8 cellular contexts compared by ENCODE assay signal in the genomic region with DNA sequence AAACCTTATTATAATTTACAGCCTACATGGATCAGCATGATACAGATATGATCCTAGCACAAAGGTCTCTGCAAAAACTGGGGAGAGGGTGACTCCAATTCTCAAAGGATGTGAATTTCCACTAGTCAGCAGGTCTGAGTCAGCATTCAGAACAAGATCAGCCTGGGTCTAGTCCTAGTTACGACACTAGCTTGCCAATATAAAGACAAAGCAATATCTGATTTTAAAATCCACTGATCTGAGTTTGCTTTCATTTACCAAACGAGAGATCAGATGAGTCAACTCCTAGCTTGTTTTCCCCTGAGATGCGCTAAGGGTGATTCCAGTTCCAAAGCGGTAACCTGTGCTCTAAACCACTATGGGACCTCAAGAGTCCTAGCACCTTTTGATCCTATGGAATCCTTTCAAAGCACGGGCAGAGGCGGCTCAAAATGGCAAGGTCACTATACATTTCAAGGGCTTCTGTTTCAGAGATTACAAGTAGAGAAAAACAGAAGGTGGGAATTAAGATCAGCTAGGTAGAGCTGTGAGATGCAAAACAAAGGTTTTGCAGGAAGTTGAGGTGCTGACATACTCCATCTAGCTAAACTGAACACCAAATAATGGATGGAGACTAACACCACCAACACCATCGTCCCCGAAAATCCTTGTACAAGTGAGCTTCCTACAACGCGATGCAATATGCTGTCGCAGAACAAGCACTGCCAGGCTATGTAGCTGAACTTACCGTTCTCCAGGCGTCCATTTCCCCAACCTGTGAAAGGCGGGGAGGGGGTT. TPM values are rescaled to one million over a fixed set of nuclear protein-coding genes. Genes with fewer than 3 reads are reported as not detected.
DNase-seq lines count a peak whose midpoint lies in the region; ATAC-seq and TF ChIP-seq lines count a peak whose summit lies in the region.

No MANE protein-coding gene starts in this region.

- no peak for TF ChIP-seq CTCF in H9 (conservative IDR thresholded peaks at IDR 0.05)
- no peak for TF ChIP-seq CTCF in coronary artery (IDR thresholded peaks at IDR 0.05)
- no peak for TF ChIP-seq CTCF in mucosa of descending colon (IDR thresholded peaks at IDR 0.05)

- H3K36me3 ChIP-seq in NT2/D1 (ENCODE audit: insufficient read depth, insufficient read length, low read length) (peaks cover 28% of the 10 kb centered on the region), mucosa of descending colon (ENCODE audit: low read depth) (no peaks in the 10 kb centered on the region)

- no peaks in the 10 kb centered on the region for H4K20me1 ChIP-seq in H9 (ENCODE audit: control insufficient read depth, insufficient read depth, insufficient read length)

- no peak overlapping the region for H4K8ac ChIP-seq in H9 (replicated peaks; ENCODE audit: insufficient read length, low read depth, low read length)

- no peak overlapping the region for H3K18ac ChIP-seq in H9 (ENCODE audit: insufficient read length, low read depth, low read length)

- no peak overlapping the region for H2AK5ac ChIP-seq in H9 (ENCODE audit: insufficient read length, low read length)

- no peaks in the 10 kb centered on the region; the same call in 1 of the 2 replicates for H3K79me2 ChIP-seq in H9 (ENCODE audit: insufficient read depth, low read length)

- DNase-seq in NCI-H2107 treated with DMSO at 0.1 percent for 48 hours (lab: John Stamatoyannopoulos, UW; ENCODE audit: unreplicated experiment) (peak; percentile 14), NCI-H2107 (lab: John Stamatoyannopoulos, UW) (no peak), H9 (no peak), NT2/D1 (ENCODE audit: low read depth, low spot score) (no peak), coronary artery (ENCODE audit: low spot score) (peak; percentile 43), mucosa of descending colon (no peak), amygdala (lab: John Stamatoyannopoulos, UW) (no peak), activated gamma-delta T cell treated with Interleukin-2 at 50 U/mL for 16 hours (no peak)

- H3K27me3 Mint-ChIP-seq in H9 (ENCODE audit: low read depth) = peaks cover 23% of the 10 kb centered on the region

- H3K9me3 Mint-ChIP-seq in H9 = no peaks in the 10 kb centered on the region

- peaks cover 3 to 7% (median 7%) of the 10 kb centered on the region in 3 experiments; a peak in 6 of 7 replicates for H3K36me3 Mint-ChIP-seq in H9 (ENCODE audit: insufficient read depth in 1 of 3, low read depth in 3 of 3)

- no peak overlapping the region for H3K4ac ChIP-seq in H9 (ENCODE audit: low read depth, low read length)

- H2BK20ac ChIP-seq in H9 (ENCODE audit: low read depth, low read length, poor library complexity, severe bottlenecking) = no peak overlapping the region

- no peak overlapping the region for H3K56ac ChIP-seq in H9 (ENCODE audit: insufficient read length, low read depth, low read length)

- H3K27me3 ChIP-seq in H9 (ENCODE audit: insufficient read depth, low read length) = no peaks in the 10 kb centered on the region
- H3K27me3 ChIP-seq in NT2/D1 (ENCODE audit: insufficient read depth, insufficient read length) = peaks cover 4% of the 10 kb centered on the region

- no peak overlapping the region; the same call in 1 of the 2 replicates for H3K14ac ChIP-seq in H9 (ENCODE audit: insufficient read depth, low read length)

- peaks cover 15% of the 10 kb centered on the region for H3K23me2 ChIP-seq in H9 (ENCODE audit: insufficient read length, low read depth, low read length, poor library complexity, severe bottlenecking)

- H2BK15ac ChIP-seq in H9 (ENCODE audit: low read depth, low read length) = no peak overlapping the region

- H4K5ac ChIP-seq in H9 (ENCODE audit: insufficient read length, low read depth, low read length) = no peak overlapping the region

- H3K23ac ChIP-seq in H9 (ENCODE audit: insufficient read length, low read depth, low read length) = no peak overlapping the region

- WGBS in H9 (ENCODE audit: extremely low coverage, insufficient read length, low lambda C conversion rate) = no CpG with 5 or more reads among the region's 14 CpGs

- H3K4me3 Mint-ChIP-seq in H9 = peak overlapping the region; percentile 78 to 92

- intact Hi-C loops in mucosa of descending colon (cut with DNase I, micrococcal nuclease) = loop anchor here in 1 of 2 donors (10.0 kb wide), 1 partner anchor 262 kb away; no protein-coding TSS in a partner anchor

- peaks cover 18 to 19% of the 10 kb centered on the region in 2 experiments for H3K4me1 Mint-ChIP-seq in H9

- peak overlapping the region; percentile 93 for H3K4me2 ChIP-seq in H9 (ENCODE audit: insufficient read depth, insufficient read length, low read length)

- no peak overlapping the region for H2AFZ ChIP-seq in H9 (ENCODE audit: low read length)

- H3K9ac ChIP-seq in H9 (ENCODE audit: extremely low read depth, insufficient read length, low read length) (peak overlapping the region; percentile 71), NT2/D1 (ENCODE audit: insufficient read length, low read depth) (peak overlapping the region; percentile 95)

- H3K9me3 ChIP-seq in H9 (ENCODE audit: control insufficient read depth, low read depth, low read length) = no peaks in the 10 kb centered on the region
- no peaks in the 10 kb centered on the region for H3K9me3 ChIP-seq in NT2/D1 (ENCODE audit: insufficient read depth, low read length)
- no peaks in the 10 kb centered on the region for H3K9me3 ChIP-seq in mucosa of descending colon

- H4K91ac ChIP-seq in H9 (ENCODE audit: insufficient read length, low read depth, low read length) = no peak overlapping the region

- H2BK120ac ChIP-seq in H9 (ENCODE audit: low read depth, low read length, poor library complexity, severe bottlenecking) = no peak overlapping the region

- H2BK12ac ChIP-seq in H9 (ENCODE audit: insufficient read length, low read depth, low read length) = no peak overlapping the region

- no peak overlapping the region; a peak in 1 of 7 replicates for H3K27ac Mint-ChIP-seq in H9

- H3K4me1 ChIP-seq in H9 (ENCODE audit: insufficient read depth, low read length) (peaks cover 4% of the 10 kb centered on the region; the same call in 1 of the 2 replicates), NT2/D1 (ENCODE audit: insufficient read depth, insufficient read length) (peaks cover 5% of the 10 kb centered on the region), mucosa of descending colon (ENCODE audit: low read depth) (peaks cover 17% of the 10 kb centered on the region)

- ATAC-seq in mucosa of descending colon = peak; percentile 2

- H3T11ph ChIP-seq in H9 (ENCODE audit: low read length) = no peak overlapping the region

- H3K79me1 ChIP-seq in H9 (ENCODE audit: insufficient read depth, low read depth, low read length, poor library complexity, severe bottlenecking) = no peaks in the 10 kb centered on the region

- H2BK5ac ChIP-seq in H9 (ENCODE audit: insufficient read length, low read length) = no peak overlapping the region

- peak overlapping the region; percentile 92 for H3K4me3 ChIP-seq in NT2/D1 (ENCODE audit: insufficient read length, low read depth)
- peak overlapping the region; percentile 92 for H3K4me3 ChIP-seq in coronary artery
- H3K4me3 ChIP-seq in mucosa of descending colon = peak overlapping the region; percentile 56

- no peak overlapping the region for H3K27ac ChIP-seq in H9 (ENCODE audit: insufficient read length, low read depth, low read length)
- H3K27ac ChIP-seq in coronary artery = peak overlapping the region in 1 of 2 donors; percentile 93

RNA-seq across cellular contexts. Expression of a gene that starts 0.9 kb away (rescaled TPM):
- total RNA-seq in H9 (2021) (12.4 and 12.9 TPM in 2 replicates), mucosa of descending colon (10 to 100 TPM; 20.6 to 32.2 (median 22.4) TPM)

Comparison
In these comparisons a context has a peak if more than half of its experiments do, and no peak if none do; other contexts are left out.
1. DNase-seq: peak in NCI-H2107 treated with DMSO at 0.1 percent for 48 hours (single experiment) and coronary artery (single experiment); none in NCI-H2107 (single experiment), H9 (single experiment), NT2/D1 (single experiment), mucosa of descending colon (0 of 3), amygdala (0 of 56) and activated gamma-delta T cell treated with Interleukin-2 at 50 U/mL for 16 hours (single experiment).
2. Peak in every context shown above with its lines, with median percentiles within 50 percentile points of each other: H3K4me3 ChIP-seq.